Comparison of ENCODE assay signal across 32 cellular contexts in genomic region chr5:137826067-137826466, GRCh38. TPM values are rescaled to one million over a fixed set of nuclear protein-coding genes. Genes with fewer than 3 reads are reported as not detected.
"Had no signal": no experiment of that assay in that cellular context is flagged by ENCODE, and none has a peak within 500 bp of the region (broad histone marks: within the 10 kb centered on the region; RNA-seq: fewer than 3 reads in every experiment).

No MANE protein-coding gene starts in this region.

- H3K27ac ChIP-seq: neural progenitor cell, neutrophil, parathyroid adenoma, right lobe of liver, stomach, testis, thyroid gland, transverse colon, upper lobe of left lung, vagina had no signal

- H3K27me3 ChIP-seq: neural progenitor cell, neutrophil, right atrium auricular region, right lobe of liver, stomach, testis, thyroid gland, transverse colon, upper lobe of left lung, vagina had no signal

- H3K4me3 ChIP-seq: lung, neural progenitor cell, right atrium auricular region, right lobe of liver, smooth muscle cell, stomach, testis, thyroid gland, transverse colon, upper lobe of left lung, vagina had no signal

- H3K9me3 ChIP-seq: neutrophil, right lobe of liver, testis, thyroid gland, transverse colon, upper lobe of left lung, vagina had no signal

- H3K4me1 ChIP-seq: neural progenitor cell, right lobe of liver, testis, thyroid gland, transverse colon, upper lobe of left lung, vagina had no signal

- H3K36me3 ChIP-seq: neural progenitor cell, neutrophil, right atrium auricular region, right lobe of liver, stomach, thyroid gland, transverse colon, upper lobe of left lung, vagina had no signal

- ATAC-seq: left cardiac atrium; left lobe of liver; natural killer cell; right lobe of liver; stimulated activated memory B cell treated with anti-CD40 and anti-IgM and Interleukin-4, amounts not matched to agents 10 μg/mL and 1 μg/mL and 100 μg/mL, for 72 hours; stimulated activated naive CD8-positive, alpha-beta T cell treated with anti-CD3 and anti-CD28 coated beads, Interleukin-15, Interleukin-2, amounts not matched to agents 100 U/mL and 50 U/mL, for 24 hours had no signal

- DNase-seq: hippocampal formation; left cardiac atrium; mesendoderm; naive B cell; natural killer cell; nephron progenitor cell; occipital lobe; right lobe of liver; stimulated activated CD4-positive, alpha-beta T cell treated with anti-CD3 and anti-CD28 coated beads, Interleukin-1b, Interleukin-23, amount 100 ng/mL, for 48 hours; stimulated activated CD4-positive, alpha-beta T cell treated with anti-CD3 and anti-CD28 coated beads, Interleukin-2, amount 100 ng/mL, for 48 hours; stimulated activated CD4-positive, alpha-beta T cell treated with anti-CD3 and anti-CD28 coated beads, Interleukin-4, amount 100 ng/mL, for 4 hours; stimulated activated CD8-positive, alpha-beta memory T cell treated with anti-CD3 and anti-CD28 coated beads, Interleukin-4, amount 100 ng/mL, for 48 hours; stimulated activated naive CD8-positive, alpha-beta T cell treated with anti-CD3 and anti-CD28 coated beads, Interleukin-15, Interleukin-2, amounts not matched to agents 100 U/mL and 50 U/mL, for 24 hours; stomach; testis; thyroid gland; transverse colon; upper lobe of left lung had no signal

RNA-seq across cellular contexts. Expression of gene MYOT, which starts 41.6 kb away (rescaled TPM):
- total RNA-seq: left lobe of liver, mesothelial cell of epicardium, mononuclear cell, natural killer cell, osteocyte, pulmonary artery endothelial cell, renal cortical epithelial cell, smooth muscle cell, upper lobe of left lung had no signal
